Comparison of ENCODE assay signal across 11 cellular contexts in genomic region chr14:69400154-69400553, GRCh38. TPM values are rescaled to one million over a fixed set of nuclear protein-coding genes. Genes with fewer than 3 reads are reported as not detected.
DNase-seq lines count a peak whose midpoint lies in the region; ATAC-seq and TF ChIP-seq lines count a peak whose summit lies in the region.
"Had no signal": no experiment of that assay in that cellular context is flagged by ENCODE, and none has a peak within 500 bp of the region (broad histone marks: within the 10 kb centered on the region; RNA-seq: fewer than 3 reads in every experiment).

No MANE protein-coding gene starts in this region.

- ATAC-seq in WTC11 (no peak), GM21825 (IDR thresholded peaks at IDR 0.05; ENCODE audit: unreplicated experiment) (no peak)

- intact Hi-C loops in activated CD4-positive, alpha-beta T cell treated with anti-CD3 and anti-CD28 coated beads, Interleukin-2, amount 10 ng/mL, durations not matched to agents 24 days and 14 days (cut with micrococcal nuclease): no loop called here

- 85% methylated on average over 6 of the region's 6 CpGs for WGBS in smooth muscle cell (ENCODE audit: low lambda C conversion rate)

- H4K20me1 ChIP-seq in smooth muscle cell (ENCODE audit: low read depth): peaks cover 77% of the 10 kb centered on the region

- H3K27ac ChIP-seq in smooth muscle cell (ENCODE audit: low read depth): no peak overlapping the region

- H3K36me3 ChIP-seq in smooth muscle cell (ENCODE audit: low read depth): no peaks in the 10 kb centered on the region

- POLR2A ChIA-PET in WTC11 (lab: Charles Lee): no interaction called here

- no peak overlapping the region for H2AFZ ChIP-seq in smooth muscle cell (ENCODE audit: low read depth)

- no peak for DNase-seq in activated CD4-positive, alpha-beta T cell treated with anti-CD3 and anti-CD28 coated beads, Interleukin-2, amount 10 ng/mL, durations not matched to agents 24 days and 14 days
- DNase-seq in activated CD4-positive, alpha-beta T cell treated with anti-CD3 and anti-CD28 coated beads for 48 hours: no peak
- DNase-seq in WTC11 (ENCODE audit: low spot score): no peak
- no peak for DNase-seq in fibroblast of pulmonary artery (ENCODE audit: low read depth)
- DNase-seq in smooth muscle cell (lab: John Stamatoyannopoulos, UW; ENCODE audit: unreplicated experiment): no peak
- DNase-seq in AG20443 (ENCODE audit: low spot score): no peak
- no peak for DNase-seq in EL
- DNase-seq: aorta, occipital lobe, RPMI8226 had no signal

- H3K36me3 Mint-ChIP-seq in activated CD4-positive, alpha-beta T cell treated with anti-CD3 and anti-CD28 coated beads, Interleukin-2, amount 10 ng/mL, durations not matched to agents 24 days and 14 days (ENCODE audit: low read depth): peaks cover 34% of the 10 kb centered on the region
- peaks cover 20% of the 10 kb centered on the region for H3K36me3 Mint-ChIP-seq in WTC11

- H3K4me1 Mint-ChIP-seq in activated CD4-positive, alpha-beta T cell treated with anti-CD3 and anti-CD28 coated beads, Interleukin-2, amount 10 ng/mL, durations not matched to agents 24 days and 14 days: peaks cover 43% of the 10 kb centered on the region
- peaks cover 33% of the 10 kb centered on the region for H3K4me1 Mint-ChIP-seq in WTC11

- no peaks in the 10 kb centered on the region for H3K9me3 Mint-ChIP-seq in activated CD4-positive, alpha-beta T cell treated with anti-CD3 and anti-CD28 coated beads, Interleukin-2, amount 10 ng/mL, durations not matched to agents 24 days and 14 days
- H3K9me3 Mint-ChIP-seq in WTC11: no peaks in the 10 kb centered on the region

- H3F3A ChIP-seq in smooth muscle cell (ENCODE audit: low read depth): no peaks in the 10 kb centered on the region

- CTCF ChIA-PET in WTC11 (lab: Charles Lee): interaction anchor here (0.6 kb wide), 1 partner anchor 37 kb away, joined by 3 read pairs; no protein-coding TSS in a partner anchor

- no peaks in the 10 kb centered on the region for H3K27me3 ChIP-seq in smooth muscle cell (ENCODE audit: low read depth)

- H3K79me2 ChIP-seq in smooth muscle cell (ENCODE audit: low read depth): peaks cover 93% of the 10 kb centered on the region

- H3K27ac Mint-ChIP-seq in activated CD4-positive, alpha-beta T cell treated with anti-CD3 and anti-CD28 coated beads, Interleukin-2, amount 10 ng/mL, durations not matched to agents 24 days and 14 days: no peak overlapping the region
- H3K27ac Mint-ChIP-seq in WTC11: peak overlapping the region; percentile 48; the same call in 1 of the 2 replicates

- H3K4me3 Mint-ChIP-seq in activated CD4-positive, alpha-beta T cell treated with anti-CD3 and anti-CD28 coated beads, Interleukin-2, amount 10 ng/mL, durations not matched to agents 24 days and 14 days: peak overlapping the region; percentile 94
- peak overlapping the region; percentile 94 for H3K4me3 Mint-ChIP-seq in WTC11

- H3K4me2 ChIP-seq in smooth muscle cell: peak overlapping the region; percentile 98

- no peak overlapping the region for H3K9ac ChIP-seq in smooth muscle cell (ENCODE audit: low read depth)

- H3K4me3 ChIP-seq in fibroblast of pulmonary artery (replicated peaks; ENCODE audit: low read depth, low read length): peak overlapping the region; percentile 95
- peak overlapping the region; percentile 79 for H3K4me3 ChIP-seq in smooth muscle cell

- no peaks in the 10 kb centered on the region for H3K9me3 ChIP-seq in smooth muscle cell (replicated peaks; ENCODE audit: low read depth)

- peaks cover 33% of the 10 kb centered on the region for H3K4me1 ChIP-seq in smooth muscle cell (ENCODE audit: low read depth)

- TF ChIP-seq CTCF in WTC11 (IDR thresholded peaks at IDR 0.05) (no peak), fibroblast of pulmonary artery (IDR thresholded peaks at IDR 0.05; ENCODE audit: low read length, missing control alignments) (no peak), smooth muscle cell (IDR thresholded peaks at IDR 0.05; ENCODE audit: borderline replicate concordance, insufficient read depth, poor library complexity, severe bottlenecking) (no peak)

- no peaks in the 10 kb centered on the region for H3K27me3 Mint-ChIP-seq in activated CD4-positive, alpha-beta T cell treated with anti-CD3 and anti-CD28 coated beads, Interleukin-2, amount 10 ng/mL, durations not matched to agents 24 days and 14 days
- no peaks in the 10 kb centered on the region for H3K27me3 Mint-ChIP-seq in WTC11 (ENCODE audit: low read depth)

TF ChIP-seq in WTC11, 78 proteins besides CTCF, POLR2A, EP300 and RAD21 (continues in another document):
- TF ChIP-seq ZNF219 (CRISPR knock-in tag; IDR thresholded peaks at IDR 0.05; ENCODE audit: borderline replicate concordance) (no peak), ZNF317 (CRISPR knock-in tag; IDR thresholded peaks at IDR 0.05; ENCODE audit: borderline replicate concordance, low read depth) (no peak), ZNF425 (CRISPR knock-in tag; conservative IDR thresholded peaks at IDR 0.05) (no peak), CREM (CRISPR knock-in tag; IDR thresholded peaks at IDR 0.05) (no peak), IRF2 (CRISPR knock-in tag; IDR thresholded peaks at IDR 0.05; ENCODE audit: borderline replicate concordance, low read depth) (no peak), JUN (CRISPR knock-in tag; IDR thresholded peaks at IDR 0.05) (no peak), SP1 (CRISPR knock-in tag; conservative IDR thresholded peaks at IDR 0.05) (no peak)
- TF ChIP-seq, protein P1, sequence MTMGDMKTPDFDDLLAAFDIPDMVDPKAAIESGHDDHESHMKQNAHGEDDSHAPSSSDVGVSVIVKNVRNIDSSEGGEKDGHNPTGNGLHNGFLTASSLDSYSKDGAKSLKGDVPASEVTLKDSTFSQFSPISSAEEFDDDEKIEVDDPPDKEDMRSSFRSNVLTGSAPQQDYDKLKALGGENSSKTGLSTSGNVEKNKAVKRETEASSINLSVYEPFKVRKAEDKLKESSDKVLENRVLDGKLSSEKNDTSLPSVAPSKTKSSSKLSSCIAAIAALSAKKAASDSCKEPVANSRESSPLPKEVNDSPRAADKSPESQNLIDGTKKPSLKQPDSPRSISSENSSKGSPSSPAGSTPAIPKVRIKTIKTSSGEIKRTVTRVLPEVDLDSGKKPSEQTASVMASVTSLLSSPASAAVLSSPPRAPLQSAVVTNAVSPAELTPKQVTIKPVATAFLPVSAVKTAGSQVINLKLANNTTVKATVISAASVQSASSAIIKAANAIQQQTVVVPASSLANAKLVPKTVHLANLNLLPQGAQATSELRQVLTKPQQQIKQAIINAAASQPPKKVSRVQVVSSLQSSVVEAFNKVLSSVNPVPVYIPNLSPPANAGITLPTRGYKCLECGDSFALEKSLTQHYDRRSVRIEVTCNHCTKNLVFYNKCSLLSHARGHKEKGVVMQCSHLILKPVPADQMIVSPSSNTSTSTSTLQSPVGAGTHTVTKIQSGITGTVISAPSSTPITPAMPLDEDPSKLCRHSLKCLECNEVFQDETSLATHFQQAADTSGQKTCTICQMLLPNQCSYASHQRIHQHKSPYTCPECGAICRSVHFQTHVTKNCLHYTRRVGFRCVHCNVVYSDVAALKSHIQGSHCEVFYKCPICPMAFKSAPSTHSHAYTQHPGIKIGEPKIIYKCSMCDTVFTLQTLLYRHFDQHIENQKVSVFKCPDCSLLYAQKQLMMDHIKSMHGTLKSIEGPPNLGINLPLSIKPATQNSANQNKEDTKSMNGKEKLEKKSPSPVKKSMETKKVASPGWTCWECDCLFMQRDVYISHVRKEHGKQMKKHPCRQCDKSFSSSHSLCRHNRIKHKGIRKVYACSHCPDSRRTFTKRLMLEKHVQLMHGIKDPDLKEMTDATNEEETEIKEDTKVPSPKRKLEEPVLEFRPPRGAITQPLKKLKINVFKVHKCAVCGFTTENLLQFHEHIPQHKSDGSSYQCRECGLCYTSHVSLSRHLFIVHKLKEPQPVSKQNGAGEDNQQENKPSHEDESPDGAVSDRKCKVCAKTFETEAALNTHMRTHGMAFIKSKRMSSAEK (CRISPR knock-in tag; IDR thresholded peaks at IDR 0.05; ENCODE audit: borderline replicate concordance): no peak
- TF ChIP-seq, protein P2, sequence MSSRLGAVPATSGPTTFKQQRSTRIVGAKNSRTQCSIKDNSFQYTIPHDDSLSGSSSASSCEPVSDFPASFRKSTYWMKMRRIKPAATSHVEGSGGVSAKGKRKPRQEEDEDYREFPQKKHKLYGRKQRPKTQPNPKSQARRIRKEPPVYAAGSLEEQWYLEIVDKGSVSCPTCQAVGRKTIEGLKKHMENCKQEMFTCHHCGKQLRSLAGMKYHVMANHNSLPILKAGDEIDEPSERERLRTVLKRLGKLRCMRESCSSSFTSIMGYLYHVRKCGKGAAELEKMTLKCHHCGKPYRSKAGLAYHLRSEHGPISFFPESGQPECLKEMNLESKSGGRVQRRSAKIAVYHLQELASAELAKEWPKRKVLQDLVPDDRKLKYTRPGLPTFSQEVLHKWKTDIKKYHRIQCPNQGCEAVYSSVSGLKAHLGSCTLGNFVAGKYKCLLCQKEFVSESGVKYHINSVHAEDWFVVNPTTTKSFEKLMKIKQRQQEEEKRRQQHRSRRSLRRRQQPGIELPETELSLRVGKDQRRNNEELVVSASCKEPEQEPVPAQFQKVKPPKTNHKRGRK (CRISPR knock-in tag; IDR thresholded peaks at IDR 0.05; ENCODE audit: borderline replicate concordance): no peak

RNA-seq across cellular contexts. Expression of gene SLC39A9, which starts 1.7 kb away (rescaled TPM):
- total RNA-seq in activated CD4-positive, alpha-beta T cell treated with anti-CD3 and anti-CD28 coated beads, Interleukin-2, amount 10 ng/mL, durations not matched to agents 24 days and 14 days: 49.5 and 53.4 TPM in 2 replicates
- total RNA-seq in WTC11 (2021) (39.2 to 44.1 TPM (median 42.6 TPM) in 3 replicates), smooth muscle cell (106 and 110 TPM in 2 replicates)
- polyA plus RNA-seq in smooth muscle cell: 39.9 and 42.8 TPM in 2 replicates

RNA-seq across cellular contexts. Expression of gene ERH, which starts 2.1 kb away (rescaled TPM):
- 434 and 441 TPM in 2 replicates for total RNA-seq in activated CD4-positive, alpha-beta T cell treated with anti-CD3 and anti-CD28 coated beads, Interleukin-2, amount 10 ng/mL, durations not matched to agents 24 days and 14 days
- total RNA-seq in WTC11 (2021): 320 to 363 TPM (median 356 TPM) in 3 replicates
- total RNA-seq in smooth muscle cell: 109 and 118 TPM in 2 replicates
- 184 and 208 TPM in 2 replicates for polyA plus RNA-seq in smooth muscle cell
